Comparison of ENCODE assay signal across 14 cellular contexts in the genomic region with DNA sequence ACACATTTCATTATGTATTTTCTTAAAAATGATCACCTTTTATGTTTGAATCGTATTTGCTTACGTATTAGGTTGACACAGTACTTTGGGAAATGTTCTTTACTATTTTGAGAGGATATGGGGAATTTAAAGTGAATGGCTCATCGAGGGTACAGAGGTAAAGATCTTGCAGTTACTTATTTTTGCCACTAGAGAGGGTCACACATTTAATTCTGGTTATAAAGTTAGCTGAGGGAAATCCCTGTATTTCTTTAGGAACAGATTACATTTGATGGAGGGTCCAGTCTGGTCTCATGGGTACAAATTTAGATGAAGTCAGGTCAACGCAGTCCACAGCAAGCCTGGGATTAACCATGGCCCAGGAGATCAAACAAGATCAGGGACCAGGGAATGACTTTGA. TPM values are rescaled to one million over a fixed set of nuclear protein-coding genes. Genes with fewer than 3 reads are reported as not detected.
A peak's percentile ranks its signal among the peaks of the same experiment; 100 is the strongest.
DNase-seq lines count a peak whose midpoint lies in the region; ATAC-seq and TF ChIP-seq lines count a peak whose summit lies in the region.
"Had no signal": no experiment of that assay in that cellular context is flagged by ENCODE, and none has a peak within 500 bp of the region (broad histone marks: within the 10 kb centered on the region; RNA-seq: fewer than 3 reads in every experiment).

No MANE protein-coding gene starts in this region.

- H3K4me1 Mint-ChIP-seq in Calu3 (ENCODE audit: low read depth, unreplicated experiment) (peaks cover 29% of the 10 kb centered on the region), WTC11 (no peaks in the 10 kb centered on the region)

- DNase-seq in Calu3 = no peak
- DNase-seq in HEK293T (ENCODE audit: extremely low spot score) = peak; percentile 28
- DNase-seq in WTC11 (ENCODE audit: low spot score) = no peak
- DNase-seq in left colon = no peak
- no peak for DNase-seq in activated naive CD4-positive, alpha-beta T cell (lab: John Stamatoyannopoulos, UW)
- no peak for DNase-seq in stimulated activated CD4-positive, alpha-beta T cell treated with anti-CD3 and anti-CD28 coated beads, Interleukin-15, amount 100 ng/mL, for 24 hours
- no peak for DNase-seq in stimulated activated CD4-positive, alpha-beta T cell treated with anti-CD3 and anti-CD28 coated beads, Interleukin-12 subunit alpha, Interleukin-12 subunit beta, amount 100 ng/mL, for 4 hours
- no peak for DNase-seq in dedifferentiated amniotic fluid mesenchymal stem cell (ENCODE audit: extremely low spot score)
- DNase-seq: DMS79 treated with DMSO at 0.1 percent for 48 hours; NCI-H2081; spleen; stimulated activated naive CD4-positive, alpha-beta T cell treated with Interleukin-2 at 50 U/mL for 16 hours had no signal

- POLR2A ChIA-PET in HEK293T (lab: Yijun Ruan, JAX) (interaction anchor here (1.2 kb wide), 1 partner anchor 161 kb away, joined by 3 read pairs; a partner anchor contains a TSS), WTC11 (lab: Charles Lee) (no interaction called here)

- CTCF ChIA-PET in Calu3 (lab: Charles Lee) (interaction anchor here (0.5 to 0.6 kb wide), 2 partner anchors 22 to 104 kb away, joined by 3 read pairs; no protein-coding TSS in a partner anchor), HEK293T (lab: Yijun Ruan, JAX) (interaction anchor here (0.6 to 1.1 kb wide), 2 partner anchors 9 to 14 kb away, joined by 5 to 7 read pairs; no protein-coding TSS in a partner anchor), WTC11 (lab: Charles Lee) (interaction anchor here (0.8 to 1.7 kb wide), 11 partner anchors 8 to 193 kb away, joined by 3 to 13 read pairs (median 5); a partner anchor contains a TSS)

- no peak overlapping the region for H3K27ac Mint-ChIP-seq in Calu3 (ENCODE audit: unreplicated experiment)
- H3K27ac Mint-ChIP-seq in WTC11 = no peak overlapping the region

- H3K4me3 Mint-ChIP-seq in Calu3 (ENCODE audit: low read depth, unreplicated experiment) = no peak overlapping the region
- no peak overlapping the region for H3K4me3 Mint-ChIP-seq in WTC11

- ATAC-seq in WTC11 = peak; percentile 56
- ATAC-seq in left colon = peak; percentile 52

- intact Hi-C loops in Calu3 (cut with micrococcal nuclease; ENCODE audit: unreplicated experiment) (loop anchor here (2.0 kb wide), 1 partner anchor 81 kb away; no protein-coding TSS in a partner anchor), left colon (cut with DNase I, micrococcal nuclease) (no loop called here)

- peak; percentile 38 for TF ChIP-seq CTCF in Calu3 (IDR thresholded peaks at IDR 0.05; ENCODE audit: unreplicated experiment)
- TF ChIP-seq CTCF in WTC11 (IDR thresholded peaks at IDR 0.05) = no peak; the same call in none of the 2 replicates

- BruUV-seq in Calu3 (replicated peaks; lab: Mats Ljungman, UMichigan) = no TSS peak

- no peaks in the 10 kb centered on the region for H3K36me3 Mint-ChIP-seq in Calu3 (ENCODE audit: insufficient read depth, unreplicated experiment)
- H3K36me3 Mint-ChIP-seq in WTC11 = no peaks in the 10 kb centered on the region

- H3K27me3 Mint-ChIP-seq in Calu3 (ENCODE audit: unreplicated experiment) (no peaks in the 10 kb centered on the region), WTC11 (ENCODE audit: low read depth) (no peaks in the 10 kb centered on the region)

- H3K9me3 Mint-ChIP-seq in Calu3 (ENCODE audit: low read depth, unreplicated experiment) = no peaks in the 10 kb centered on the region
- H3K9me3 Mint-ChIP-seq in WTC11 = no peaks in the 10 kb centered on the region

TF ChIP-seq in HEK293T, 16 proteins besides CTCF, POLR2A, EP300 and RAD21:
- TF ChIP-seq ZNF384 (IDR thresholded peaks at IDR 0.05) (no peak), FOXK2 (IDR thresholded peaks at IDR 0.05) (no peak), SUZ12 (IDR thresholded peaks at IDR 0.05) (no peak), L3MBTL2 (conservative IDR thresholded peaks at IDR 0.05) (no peak), CTBP1 (IDR thresholded peaks at IDR 0.05; ENCODE audit: borderline replicate concordance) (no peak), FOXM1 (IDR thresholded peaks at IDR 0.05; ENCODE audit: borderline replicate concordance) (no peak), NFRKB (IDR thresholded peaks at IDR 0.05) (no peak), ELF4 (IDR thresholded peaks at IDR 0.05) (no peak), FOXA1 (IDR thresholded peaks at IDR 0.05) (no peak), LEF1 (IDR thresholded peaks at IDR 0.05; ENCODE audit: borderline replicate concordance) (no peak), HDGF (IDR thresholded peaks at IDR 0.05; ENCODE audit: borderline replicate concordance) (no peak), BHLHE40 (IDR thresholded peaks at IDR 0.05; ENCODE audit: borderline replicate concordance) (no peak), SP1 (IDR thresholded peaks at IDR 0.05) (no peak), TARDBP (IDR thresholded peaks at IDR 0.05) (no peak), ARNT (IDR thresholded peaks at IDR 0.05) (no peak)
- TF ChIP-seq, protein P1, sequence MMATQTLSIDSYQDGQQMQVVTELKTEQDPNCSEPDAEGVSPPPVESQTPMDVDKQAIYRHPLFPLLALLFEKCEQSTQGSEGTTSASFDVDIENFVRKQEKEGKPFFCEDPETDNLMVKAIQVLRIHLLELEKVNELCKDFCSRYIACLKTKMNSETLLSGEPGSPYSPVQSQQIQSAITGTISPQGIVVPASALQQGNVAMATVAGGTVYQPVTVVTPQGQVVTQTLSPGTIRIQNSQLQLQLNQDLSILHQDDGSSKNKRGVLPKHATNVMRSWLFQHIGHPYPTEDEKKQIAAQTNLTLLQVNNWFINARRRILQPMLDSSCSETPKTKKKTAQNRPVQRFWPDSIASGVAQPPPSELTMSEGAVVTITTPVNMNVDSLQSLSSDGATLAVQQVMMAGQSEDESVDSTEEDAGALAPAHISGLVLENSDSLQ (IDR thresholded peaks at IDR 0.05) = no peak
TF ChIP-seq in HEK293T: peak in this region for 0.

TF ChIP-seq in WTC11, 78 proteins besides CTCF, POLR2A, EP300 and RAD21:
- TF ChIP-seq, protein P2, sequence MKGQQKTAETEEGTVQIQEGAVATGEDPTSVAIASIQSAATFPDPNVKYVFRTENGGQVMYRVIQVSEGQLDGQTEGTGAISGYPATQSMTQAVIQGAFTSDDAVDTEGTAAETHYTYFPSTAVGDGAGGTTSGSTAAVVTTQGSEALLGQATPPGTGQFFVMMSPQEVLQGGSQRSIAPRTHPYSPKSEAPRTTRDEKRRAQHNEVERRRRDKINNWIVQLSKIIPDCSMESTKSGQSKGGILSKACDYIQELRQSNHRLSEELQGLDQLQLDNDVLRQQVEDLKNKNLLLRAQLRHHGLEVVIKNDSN (CRISPR knock-in tag; IDR thresholded peaks at IDR 0.05) = no peak
- no peak for TF ChIP-seq GRHL2 (CRISPR knock-in tag; IDR thresholded peaks at IDR 0.05; ENCODE audit: insufficient replicate concordance, severe bottlenecking)
- TF ChIP-seq, protein P3, sequence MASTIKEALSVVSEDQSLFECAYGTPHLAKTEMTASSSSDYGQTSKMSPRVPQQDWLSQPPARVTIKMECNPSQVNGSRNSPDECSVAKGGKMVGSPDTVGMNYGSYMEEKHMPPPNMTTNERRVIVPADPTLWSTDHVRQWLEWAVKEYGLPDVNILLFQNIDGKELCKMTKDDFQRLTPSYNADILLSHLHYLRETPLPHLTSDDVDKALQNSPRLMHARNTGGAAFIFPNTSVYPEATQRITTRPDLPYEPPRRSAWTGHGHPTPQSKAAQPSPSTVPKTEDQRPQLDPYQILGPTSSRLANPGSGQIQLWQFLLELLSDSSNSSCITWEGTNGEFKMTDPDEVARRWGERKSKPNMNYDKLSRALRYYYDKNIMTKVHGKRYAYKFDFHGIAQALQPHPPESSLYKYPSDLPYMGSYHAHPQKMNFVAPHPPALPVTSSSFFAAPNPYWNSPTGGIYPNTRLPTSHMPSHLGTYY (CRISPR knock-in tag; IDR thresholded peaks at IDR 0.05) = no peak
- TF ChIP-seq, protein P4, sequence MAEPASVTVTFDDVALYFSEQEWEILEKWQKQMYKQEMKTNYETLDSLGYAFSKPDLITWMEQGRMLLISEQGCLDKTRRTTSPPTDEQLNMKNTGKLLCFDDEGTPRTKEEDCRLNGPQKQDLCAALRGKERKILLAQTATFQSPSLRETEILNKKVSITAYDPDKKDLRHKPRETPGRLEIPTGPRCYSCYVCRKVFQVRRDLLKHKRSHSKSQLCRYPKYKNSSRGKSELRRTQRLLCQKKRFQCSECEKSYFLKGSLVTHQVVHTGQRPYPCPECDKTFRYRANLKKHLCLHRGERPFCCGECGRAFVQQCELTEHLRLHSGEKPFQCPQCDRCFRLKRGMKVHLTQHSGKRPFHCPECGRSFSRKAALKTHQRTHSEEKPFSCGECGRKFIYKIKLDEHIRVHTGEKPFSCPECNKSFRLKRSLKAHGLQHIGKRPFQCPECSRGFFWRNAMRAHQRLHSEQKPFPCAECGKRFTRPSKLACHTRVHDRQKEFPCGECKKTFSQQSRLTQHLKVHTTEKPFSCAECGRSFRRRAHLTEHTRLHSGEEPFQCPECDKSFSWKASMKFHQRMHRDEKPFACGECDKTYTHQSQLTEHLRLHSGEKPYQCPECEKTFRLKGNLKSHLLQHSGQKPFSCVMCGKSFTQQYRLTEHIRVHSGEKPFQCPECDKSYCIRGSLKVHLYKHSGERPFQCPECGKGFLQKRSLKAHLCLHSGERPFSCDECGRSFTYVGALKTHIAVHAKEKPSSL (CRISPR knock-in tag; conservative IDR thresholded peaks at IDR 0.05) = no peak
- TF ChIP-seq, protein P5, sequence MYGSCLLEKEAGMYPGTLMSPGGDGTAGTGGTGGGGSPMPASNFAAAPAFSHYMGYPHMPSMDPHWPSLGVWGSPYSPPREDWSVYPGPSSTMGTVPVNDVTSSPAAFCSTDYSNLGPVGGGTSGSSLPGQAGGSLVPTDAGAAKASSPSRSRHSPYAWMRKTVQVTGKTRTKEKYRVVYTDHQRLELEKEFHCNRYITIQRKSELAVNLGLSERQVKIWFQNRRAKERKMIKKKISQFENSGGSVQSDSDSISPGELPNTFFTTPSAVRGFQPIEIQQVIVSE (CRISPR knock-in tag; IDR thresholded peaks at IDR 0.05; ENCODE audit: borderline replicate concordance) = no peak
- TF ChIP-seq, protein P6, sequence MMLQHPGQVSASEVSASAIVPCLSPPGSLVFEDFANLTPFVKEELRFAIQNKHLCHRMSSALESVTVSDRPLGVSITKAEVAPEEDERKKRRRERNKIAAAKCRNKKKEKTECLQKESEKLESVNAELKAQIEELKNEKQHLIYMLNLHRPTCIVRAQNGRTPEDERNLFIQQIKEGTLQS (CRISPR knock-in tag; conservative IDR thresholded peaks at IDR 0.05) = no peak
- no peak for TF ChIP-seq ZNF671 (CRISPR knock-in tag; IDR thresholded peaks at IDR 0.05)

RNA-seq across cellular contexts. Expression of a gene that starts 24.5 kb away (rescaled TPM):
- total RNA-seq in Calu3 (2022) (20.0 and 24.0 TPM in 2 replicates), WTC11 (2021) (7.0 to 7.1 TPM (median 7.1 TPM) in 3 replicates), left colon (10 to 100 TPM in 1 of 2 donors, 1 to 10 TPM in 1; 6.9 to 19.9 TPM)

RNA-seq across cellular contexts. Expression of a gene that starts 40.3 kb away (rescaled TPM):
- total RNA-seq in Calu3 (2022) (0.66 and 1.0 TPM in 2 replicates), WTC11 (2021) (not detected in 3 replicates), left colon (under 1 TPM; 0.09 to 0.14 TPM)
- total RNA-seq: activated CD8-positive, alpha-beta memory T cell treated with anti-CD3 and anti-CD28 coated beads for 36 hours; glomerular endothelial cell had no signal

RNA-seq across cellular contexts. Expression of a gene that starts 40.5 kb away (rescaled TPM):
- 1.4 and 1.6 TPM in 2 replicates for total RNA-seq in Calu3 (2022)
- total RNA-seq in WTC11 (2021) = 0.23 to 0.25 TPM in 2 of 3 replicates, not detected in the other
- under 1 TPM; 0.53 to 0.67 TPM for total RNA-seq in left colon
- total RNA-seq: activated CD8-positive, alpha-beta memory T cell treated with anti-CD3 and anti-CD28 coated beads for 36 hours; glomerular endothelial cell had no signal
